Comparison of ENCODE assay signal across 4 cellular contexts in the genomic region with DNA sequence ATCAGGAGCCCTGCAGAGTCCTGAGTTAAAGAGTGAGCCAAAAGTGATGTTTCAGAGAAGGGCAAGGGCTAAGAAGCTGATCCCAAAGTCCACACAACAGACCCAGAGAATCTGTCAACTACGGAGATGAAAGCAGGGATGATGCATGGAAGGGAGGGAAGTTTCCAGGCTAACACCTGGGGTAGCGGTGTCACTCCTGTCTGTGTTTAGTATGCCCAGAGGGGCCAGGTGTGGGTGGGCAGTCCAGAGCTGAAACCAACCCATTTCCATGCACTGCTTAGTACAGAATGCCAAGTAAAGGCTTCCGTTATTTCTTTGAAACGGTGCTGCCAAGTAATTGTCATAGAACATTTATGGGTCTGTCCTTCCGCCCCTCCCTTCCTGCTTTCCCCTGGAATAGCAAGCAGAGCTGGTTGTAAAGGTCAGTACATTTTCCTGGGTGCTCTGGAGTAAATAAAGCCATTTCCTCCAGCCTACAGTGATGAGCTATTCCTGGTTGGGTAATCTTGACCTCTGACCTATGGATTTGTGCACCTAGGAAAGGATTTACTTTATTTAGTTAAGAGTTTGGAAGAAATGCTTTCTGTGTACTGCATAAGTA. TPM values are rescaled to one million over a fixed set of nuclear protein-coding genes. Genes with fewer than 3 reads are reported as not detected.
"Had no signal": no experiment of that assay in that cellular context is flagged by ENCODE, and none has a peak within 500 bp of the region (broad histone marks: within the 10 kb centered on the region; RNA-seq: fewer than 3 reads in every experiment).

No MANE protein-coding gene starts in this region.

RNA-seq across cellular contexts. Expression of gene WIPF3, which starts 58.6 kb away (rescaled TPM):
- total RNA-seq: activated naive CD8-positive, alpha-beta T cell treated with anti-CD3 and anti-CD28 coated beads, Interleukin-2, amount 10 ng/mL, durations not matched to agents 7 days and 5 days; lung microvascular endothelial cell; T-helper 1 cell treated with Interleukin-12 subunit alpha and Interleukin-12 subunit beta and Interleukin-4 antibody, amounts not matched to agents 30 ng/mL and 1 ng/mL, for 36 hours had no signal
- polyA plus RNA-seq: smooth muscle cell had no signal
